Comparison of ENCODE assay signal across 26 cellular contexts in genomic region chr4:47550899-47551548, GRCh38.
"Had no signal": no experiment of that assay in that cellular context is flagged by ENCODE, and none has a peak within 500 bp of the region (broad histone marks: within the 10 kb centered on the region; RNA-seq: fewer than 3 reads in every experiment).

No MANE protein-coding gene starts in this region.

- H3K27ac ChIP-seq: neutrophil, ovary, right lobe of liver, thyroid gland, upper lobe of right lung had no signal

- DNase-seq: activated B cell treated with CpG ODN at 0.5 μM for 24 hours; activated CD4-positive, alpha-beta T cell treated with anti-CD3 and anti-CD28 coated beads, Interleukin-2, amount 50 U/mL, for 1 hour; activated CD8-positive, alpha-beta memory T cell treated with anti-CD3 and anti-CD28 coated beads, Interleukin-2, amount 10 ng/mL, durations not matched to agents 7 days and 5 days; activated CD8-positive, alpha-beta T cell treated with anti-CD3 and anti-CD28 coated beads, Interleukin-2, amount 10 ng/mL, durations not matched to agents 7 days and 5 days; activated naive CD8-positive, alpha-beta T cell treated with anti-CD3 and anti-CD28 coated beads, Interleukin-2, amount 50 U/mL, for 24 hours; activated T-cell treated with anti-CD3 and anti-CD28 coated beads, Interleukin-2, amount 50 U/mL, for 48 hours; cortex of kidney; effector memory CD8-positive, alpha-beta T cell; islet precursor cell; left cardiac atrium; left ventricle myocardium superior; ovary; right lobe of liver; stimulated activated CD4-positive, alpha-beta T cell treated with anti-CD3 and anti-CD28 coated beads, Interleukin-12 subunit alpha, Interleukin-12 subunit beta, amount 100 ng/mL, for 4 hours; stimulated activated CD4-positive, alpha-beta T cell treated with anti-CD3 and anti-CD28 coated beads, Interleukin-4, amount 100 ng/mL, for 1 hour; stimulated activated naive CD8-positive, alpha-beta T cell treated with anti-CD3 and anti-CD28 coated beads, Interleukin-15, amount 100 ng/mL, for 72 hours; T-helper 1 cell; thyroid gland; upper lobe of right lung had no signal

- H3K4me1 Mint-ChIP-seq: activated B cell treated with CpG ODN at 0.5 μM for 24 hours; activated CD8-positive, alpha-beta memory T cell treated with anti-CD3 and anti-CD28 coated beads, Interleukin-2, amount 10 ng/mL, durations not matched to agents 7 days and 5 days; activated naive CD8-positive, alpha-beta T cell treated with anti-CD3 and anti-CD28 coated beads, Interleukin-2, amount 50 U/mL, for 24 hours; nephron; stimulated activated effector memory CD8-positive, alpha-beta T cell treated with anti-CD3 and anti-CD28 coated beads, Interleukin-12 subunit alpha, Interleukin-12 subunit beta, amount 100 ng/mL, for 72 hours; stimulated activated naive CD8-positive, alpha-beta T cell treated with anti-CD3 and anti-CD28 coated beads, Interleukin-15, amount 100 ng/mL, for 72 hours had no signal

- H3K27me3 Mint-ChIP-seq: activated B cell treated with CpG ODN at 0.5 μM for 24 hours; activated CD8-positive, alpha-beta memory T cell treated with anti-CD3 and anti-CD28 coated beads, Interleukin-2, amount 10 ng/mL, durations not matched to agents 7 days and 5 days; activated naive CD4-positive, alpha-beta T cell treated with anti-CD3 and anti-CD28 coated beads, Interleukin-2, amount 50 U/mL, for 24 hours; activated naive CD8-positive, alpha-beta T cell treated with anti-CD3 and anti-CD28 coated beads, Interleukin-2, amount 50 U/mL, for 24 hours; effector memory CD8-positive, alpha-beta T cell; progenitor cell of endocrine pancreas; stimulated activated naive CD8-positive, alpha-beta T cell treated with anti-CD3 and anti-CD28 coated beads, Interleukin-15, amount 100 ng/mL, for 72 hours had no signal

- H3K4me3 Mint-ChIP-seq: activated B cell treated with CpG ODN at 0.5 μM for 24 hours; activated CD8-positive, alpha-beta memory T cell treated with anti-CD3 and anti-CD28 coated beads, Interleukin-2, amount 10 ng/mL, durations not matched to agents 7 days and 5 days; activated CD8-positive, alpha-beta T cell treated with anti-CD3 and anti-CD28 coated beads, Interleukin-2, amount 10 ng/mL, durations not matched to agents 7 days and 5 days; activated naive CD4-positive, alpha-beta T cell treated with anti-CD3 and anti-CD28 coated beads, Interleukin-2, amount 50 U/mL, for 24 hours; activated naive CD8-positive, alpha-beta T cell treated with anti-CD3 and anti-CD28 coated beads, Interleukin-2, amount 50 U/mL, for 24 hours; effector memory CD8-positive, alpha-beta T cell; nephron; stimulated activated effector memory CD8-positive, alpha-beta T cell treated with anti-CD3 and anti-CD28 coated beads, Interleukin-12 subunit alpha, Interleukin-12 subunit beta, amount 100 ng/mL, for 72 hours; stimulated activated naive CD8-positive, alpha-beta T cell treated with anti-CD3 and anti-CD28 coated beads, Interleukin-15, amount 100 ng/mL, for 72 hours; T-helper 2 cell treated with Interferon-gamma antibody and Interleukin-4, amounts not matched to agents 5 μg/mL and 100 μg/mL, for 36 hours had no signal

- H3K36me3 ChIP-seq: neutrophil, ovary had no signal

- H3K4me3 ChIP-seq: ovary, right lobe of liver, thyroid gland, upper lobe of right lung had no signal

- H3K4me1 ChIP-seq: right lobe of liver, thyroid gland, upper lobe of right lung had no signal

- H3K9me3 Mint-ChIP-seq: activated B cell treated with CpG ODN at 0.5 μM for 24 hours; activated naive CD4-positive, alpha-beta T cell treated with anti-CD3 and anti-CD28 coated beads, Interleukin-2, amount 50 U/mL, for 24 hours; activated T-helper 2 cell treated with anti-CD3 and anti-CD28 coated beads, Interferon-gamma antibody, Interleukin-2, Interleukin-4, amounts not matched to agents 10 μg/mL and 5 μg/mL and 100 μg/mL, durations not matched to agents 14 hours and 24 hours and 36 hours; effector memory CD8-positive, alpha-beta T cell; nephron; T-helper 2 cell treated with Interferon-gamma antibody and Interleukin-4, amounts not matched to agents 5 μg/mL and 100 μg/mL, for 36 hours had no signal

- H3K27ac Mint-ChIP-seq: activated B cell treated with CpG ODN at 0.5 μM for 24 hours; activated CD8-positive, alpha-beta memory T cell treated with anti-CD3 and anti-CD28 coated beads, Interleukin-2, amount 10 ng/mL, durations not matched to agents 7 days and 5 days; activated CD8-positive, alpha-beta T cell treated with anti-CD3 and anti-CD28 coated beads, Interleukin-2, amount 10 ng/mL, durations not matched to agents 7 days and 5 days; activated naive CD4-positive, alpha-beta T cell treated with anti-CD3 and anti-CD28 coated beads, Interleukin-2, amount 50 U/mL, for 24 hours; activated naive CD8-positive, alpha-beta T cell treated with anti-CD3 and anti-CD28 coated beads, Interleukin-2, amount 50 U/mL, for 24 hours; activated T-helper 2 cell treated with anti-CD3 and anti-CD28 coated beads, Interferon-gamma antibody, Interleukin-2, Interleukin-4, amounts not matched to agents 10 μg/mL and 5 μg/mL and 100 μg/mL, durations not matched to agents 14 hours and 24 hours and 36 hours; nephron; progenitor cell of endocrine pancreas; stimulated activated effector memory CD8-positive, alpha-beta T cell treated with anti-CD3 and anti-CD28 coated beads, Interleukin-12 subunit alpha, Interleukin-12 subunit beta, amount 100 ng/mL, for 72 hours; stimulated activated naive CD8-positive, alpha-beta T cell treated with anti-CD3 and anti-CD28 coated beads, Interleukin-15, amount 100 ng/mL, for 72 hours; T-helper 2 cell treated with Interferon-gamma antibody and Interleukin-4, amounts not matched to agents 5 μg/mL and 100 μg/mL, for 36 hours had no signal

- ATAC-seq: activated CD8-positive, alpha-beta memory T cell treated with anti-CD3 and anti-CD28 coated beads, Interleukin-2, amount 10 ng/mL, durations not matched to agents 7 days and 5 days; activated CD8-positive, alpha-beta T cell treated with anti-CD3 and anti-CD28 coated beads, Interleukin-2, amount 10 ng/mL, durations not matched to agents 7 days and 5 days; activated naive CD8-positive, alpha-beta T cell treated with anti-CD3 and anti-CD28 coated beads, Interleukin-2, amount 50 U/mL, for 24 hours; effector memory CD8-positive, alpha-beta T cell; left cardiac atrium; left ventricle myocardium superior; right lobe of liver; stimulated activated effector memory CD8-positive, alpha-beta T cell treated with anti-CD3 and anti-CD28 coated beads, Interleukin-12 subunit alpha, Interleukin-12 subunit beta, amount 100 ng/mL, for 72 hours; stimulated activated naive CD8-positive, alpha-beta T cell treated with anti-CD3 and anti-CD28 coated beads, Interleukin-15, amount 100 ng/mL, for 72 hours; upper lobe of right lung had no signal

- H3K27me3 ChIP-seq: neutrophil, ovary, right lobe of liver, thyroid gland, upper lobe of right lung had no signal

- H3K36me3 Mint-ChIP-seq: stimulated activated effector memory CD8-positive, alpha-beta T cell treated with anti-CD3 and anti-CD28 coated beads, Interleukin-12 subunit alpha, Interleukin-12 subunit beta, amount 100 ng/mL, for 72 hours had no signal

- H3K9me3 ChIP-seq: neutrophil, ovary, right lobe of liver, thyroid gland, upper lobe of right lung had no signal
